Comparison of ENCODE assay signal across 8 cellular contexts in the genomic region with DNA sequence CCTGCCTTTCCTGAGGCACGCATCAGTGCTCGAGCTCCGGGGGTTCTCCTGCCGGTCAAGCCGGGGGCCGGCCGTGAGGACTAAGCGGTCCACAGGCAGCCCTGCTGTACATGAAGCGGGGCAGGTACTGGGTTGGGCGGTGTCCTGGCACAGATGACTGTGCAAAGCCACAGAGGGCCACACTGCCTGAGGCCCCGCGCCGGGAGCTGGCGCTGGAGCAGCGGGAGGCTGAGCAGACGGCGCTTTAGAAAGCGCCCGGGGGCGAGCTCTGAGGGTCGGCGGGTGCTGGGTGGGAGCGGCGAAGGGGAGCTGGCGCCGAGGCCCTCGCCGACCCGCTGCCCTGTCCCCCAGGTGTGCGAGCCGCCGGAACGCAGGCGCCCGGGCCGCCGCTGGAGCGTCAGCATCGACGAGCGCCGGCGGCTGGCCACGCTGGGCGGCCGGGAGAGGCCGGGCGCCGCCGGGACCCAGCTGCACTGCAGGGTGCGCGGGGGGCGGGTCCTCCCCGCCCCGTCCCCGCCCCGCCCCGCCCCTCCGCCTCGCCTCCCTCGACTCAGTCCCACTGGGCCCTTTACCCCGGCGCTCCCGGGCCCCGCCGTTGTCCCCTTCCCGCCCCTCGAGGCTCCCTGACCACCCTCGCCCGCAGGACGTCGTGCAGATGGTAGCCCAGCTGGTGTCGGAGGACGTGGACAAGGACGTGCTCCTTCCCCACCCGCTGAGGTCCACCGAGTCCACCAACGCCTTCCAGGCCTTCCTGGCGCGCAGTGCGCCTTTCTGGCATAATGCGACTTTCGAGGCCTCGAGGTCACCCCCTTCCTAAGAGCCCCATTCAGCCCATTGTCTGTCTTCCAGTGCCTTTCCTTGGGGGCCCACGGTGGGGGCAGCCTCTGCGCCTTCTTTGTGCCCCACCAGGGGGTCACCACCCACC. TPM values are rescaled to one million over a fixed set of nuclear protein-coding genes. Genes with fewer than 3 reads are reported as not detected.
DNase-seq lines count a peak whose midpoint lies in the region; ATAC-seq and TF ChIP-seq lines count a peak whose summit lies in the region.

No MANE protein-coding gene starts in this region.

- no peak for TF ChIP-seq POLR2A in vagina (IDR thresholded peaks at IDR 0.05)

- H3K4me1 ChIP-seq in effector memory CD4-positive, alpha-beta T cell (ENCODE audit: control insufficient read depth, insufficient read depth, low read length, poor library complexity, severe bottlenecking): peaks cover 9% of the 10 kb centered on the region
- peaks cover 4% of the 10 kb centered on the region for H3K4me1 ChIP-seq in mesodermal cell (ENCODE audit: control insufficient read depth, insufficient read depth, low read length, poor library complexity, severe bottlenecking)
- H3K4me1 ChIP-seq in vagina: peaks cover 27% of the 10 kb centered on the region

- 21 to 23% methylated on average over 56 to 69 of the region's 86 CpGs for WGBS in mesodermal cell (ENCODE audit: insufficient coverage in 2 of 2), 2 experiments

- H3K4me3 ChIP-seq in effector memory CD4-positive, alpha-beta T cell (ENCODE audit: insufficient read depth, low read depth, low read length, poor library complexity, severe bottlenecking): peak overlapping the region; percentile 8
- H3K4me3 ChIP-seq in mesodermal cell (ENCODE audit: extremely low read depth, insufficient read depth, low read length, poor library complexity, severe bottlenecking): peak overlapping the region; percentile 19
- peak overlapping the region; percentile 21 to 44 for H3K4me3 ChIP-seq in vagina

- peaks cover 17% of the 10 kb centered on the region for H3K27me3 ChIP-seq in effector memory CD4-positive, alpha-beta T cell (replicated peaks; ENCODE audit: control insufficient read depth, insufficient read depth, low read length, poor library complexity, severe bottlenecking)
- H3K27me3 ChIP-seq in vagina: no peaks in the 10 kb centered on the region

- no peak for TF ChIP-seq CTCF in vagina (IDR thresholded peaks at IDR 0.05)

- intact Hi-C loops in activated naive CD4-positive, alpha-beta T cell treated with anti-CD3 and anti-CD28 coated beads for 36 hours (cut with micrococcal nuclease): no loop called here
- intact Hi-C loops in vagina (cut with DNase I): no loop called here

- peaks cover 12% of the 10 kb centered on the region for H3K27me3 Mint-ChIP-seq in activated naive CD4-positive, alpha-beta T cell treated with anti-CD3 and anti-CD28 coated beads for 36 hours (ENCODE audit: low read depth)

- no peak for DNase-seq in activated naive CD4-positive, alpha-beta T cell treated with anti-CD3 and anti-CD28 coated beads for 36 hours
- no peak for DNase-seq in activated naive CD4-positive, alpha-beta T cell treated with anti-CD3 and anti-CD28 coated beads, Interleukin-2, amount 50 U/mL, for 16 hours
- DNase-seq in RKO (ENCODE audit: low spot score) (peak; percentile 65), vagina (ENCODE audit: extremely low spot score in 2 of 2) (no peak)
- DNase-seq in effector memory CD4-positive, alpha-beta T cell: no peak
- DNase-seq in stimulated activated CD8-positive, alpha-beta memory T cell treated with anti-CD3 and anti-CD28 coated beads, Interleukin-4, amount 100 ng/mL, for 48 hours: no peak

- no peaks in the 10 kb centered on the region for H3K36me3 ChIP-seq in effector memory CD4-positive, alpha-beta T cell (ENCODE audit: control insufficient read depth, insufficient read depth, low read length)
- H3K36me3 ChIP-seq in mesodermal cell (ENCODE audit: control insufficient read depth, insufficient read depth, low read length): no peaks in the 10 kb centered on the region
- H3K36me3 ChIP-seq in vagina: no peaks in the 10 kb centered on the region

- no peaks in the 10 kb centered on the region for H3K9me3 Mint-ChIP-seq in activated naive CD4-positive, alpha-beta T cell treated with anti-CD3 and anti-CD28 coated beads for 36 hours

- H3K27ac Mint-ChIP-seq in activated naive CD4-positive, alpha-beta T cell treated with anti-CD3 and anti-CD28 coated beads for 36 hours: no peak overlapping the region

- H3K4me3 Mint-ChIP-seq in activated naive CD4-positive, alpha-beta T cell treated with anti-CD3 and anti-CD28 coated beads for 36 hours: peak overlapping the region; percentile 32

- peaks cover 4% of the 10 kb centered on the region for H3K4me1 Mint-ChIP-seq in activated naive CD4-positive, alpha-beta T cell treated with anti-CD3 and anti-CD28 coated beads for 36 hours (ENCODE audit: low read depth)

- H3K9me3 ChIP-seq in effector memory CD4-positive, alpha-beta T cell (ENCODE audit: control insufficient read depth, low read length): no peaks in the 10 kb centered on the region
- H3K9me3 ChIP-seq in mesodermal cell (ENCODE audit: control insufficient read depth, low read length): no peaks in the 10 kb centered on the region
- H3K9me3 ChIP-seq in vagina: no peaks in the 10 kb centered on the region

- H3K27ac ChIP-seq in effector memory CD4-positive, alpha-beta T cell (ENCODE audit: insufficient read depth, low read length, poor library complexity, severe bottlenecking): no peak overlapping the region
- H3K27ac ChIP-seq in mesodermal cell (ENCODE audit: low read depth, low read length, severe bottlenecking) (no peak overlapping the region), vagina (no peak overlapping the region)

- CTCF ChIA-PET in activated naive CD4-positive, alpha-beta T cell treated with anti-CD3 and anti-CD28 coated beads for 36 hours (lab: Charles Lee): interaction anchor here (1.0 to 1.1 kb wide), 3 partner anchors 13 to 69 kb away, joined by 3 read pairs; partner anchors contain the start of gene TEX22

- H3K36me3 Mint-ChIP-seq in activated naive CD4-positive, alpha-beta T cell treated with anti-CD3 and anti-CD28 coated beads for 36 hours (ENCODE audit: low read depth): no peaks in the 10 kb centered on the region

- no peak for ATAC-seq in HG03439 (IDR thresholded peaks at IDR 0.05; ENCODE audit: unreplicated experiment)

RNA-seq across cellular contexts. Expression of gene MTA1, which starts 8.3 kb away (rescaled TPM):
- total RNA-seq in activated naive CD4-positive, alpha-beta T cell treated with anti-CD3 and anti-CD28 coated beads for 36 hours: 100 to 1,000 TPM; 106 to 115 TPM
- 127 TPM for polyA plus RNA-seq in mesodermal cell (2013, experiment 1 of 2)
- 124 TPM for polyA plus RNA-seq in mesodermal cell (2013, experiment 2 of 2)
- total RNA-seq in vagina: 82.7 TPM

RNA-seq across cellular contexts. Expression of gene TEX22, which starts 12.9 kb away (rescaled TPM):
- 1 to 10 TPM; 2.0 to 2.6 TPM for total RNA-seq in activated naive CD4-positive, alpha-beta T cell treated with anti-CD3 and anti-CD28 coated beads for 36 hours
- 0.29 TPM for polyA plus RNA-seq in mesodermal cell (2013, experiment 1 of 2)
- 0.35 TPM for polyA plus RNA-seq in mesodermal cell (2013, experiment 2 of 2)
- total RNA-seq in vagina: not detected
